ENCODE assay signal across 9 cellular contexts in the genomic region with DNA sequence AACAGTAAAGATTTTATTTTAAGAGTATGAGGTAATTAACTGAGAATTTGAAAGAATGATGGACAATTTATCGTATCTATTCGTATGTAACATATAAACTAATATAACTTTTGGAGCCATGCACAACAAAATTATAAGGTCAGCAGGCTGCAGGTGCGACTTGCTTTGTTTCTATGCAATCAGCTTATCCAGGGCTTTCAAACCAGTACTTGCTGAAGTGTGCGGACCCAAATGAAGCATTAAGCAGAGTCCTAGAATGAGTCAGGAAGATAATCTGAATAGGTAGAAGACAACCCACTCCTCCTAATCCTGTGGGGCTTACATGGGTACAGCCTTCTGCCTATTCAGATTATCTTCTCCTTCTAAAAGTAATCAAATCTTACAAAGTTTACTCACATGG. TPM values are rescaled to one million over a fixed set of nuclear protein-coding genes. Genes with fewer than 3 reads are reported as not detected.
DNase-seq lines count a peak whose midpoint lies in the region; ATAC-seq and TF ChIP-seq lines count a peak whose summit lies in the region.
"Had no signal": no experiment of that assay in that cellular context is flagged by ENCODE, and none has a peak within 500 bp of the region (broad histone marks: within the 10 kb centered on the region; RNA-seq: fewer than 3 reads in every experiment).

No MANE protein-coding gene starts in this region.

- H3K4me1 Mint-ChIP-seq in activated T-cell treated with anti-CD3 and anti-CD28 coated beads, Interleukin-2, amount 50 U/mL, for 24 hours (ENCODE audit: low read depth) = peaks cover 49% of the 10 kb centered on the region
- H3K4me1 Mint-ChIP-seq in stimulated activated memory B cell treated with anti-CD40 and anti-IgM and Interleukin-4, amounts not matched to agents 10 μg/mL and 1 μg/mL and 100 μg/mL, for 72 hours = peaks cover 37% of the 10 kb centered on the region

- H3K27ac ChIP-seq in SU-DHL-6 (ENCODE audit: low read depth, low read length) = peak overlapping the region; percentile 94

- H2AFZ ChIP-seq in SU-DHL-6 (ENCODE audit: low read depth, low read length, severe bottlenecking) = no peak overlapping the region

- H3K27ac Mint-ChIP-seq in activated T-cell treated with anti-CD3 and anti-CD28 coated beads, Interleukin-2, amount 50 U/mL, for 24 hours = peak overlapping the region; percentile 96
- peak overlapping the region; percentile 87 for H3K27ac Mint-ChIP-seq in stimulated activated memory B cell treated with anti-CD40 and anti-IgM and Interleukin-4, amounts not matched to agents 10 μg/mL and 1 μg/mL and 100 μg/mL, for 72 hours

- H3K9me3 Mint-ChIP-seq in activated T-cell treated with anti-CD3 and anti-CD28 coated beads, Interleukin-2, amount 50 U/mL, for 24 hours = no peaks in the 10 kb centered on the region
- no peaks in the 10 kb centered on the region for H3K9me3 Mint-ChIP-seq in stimulated activated memory B cell treated with anti-CD40 and anti-IgM and Interleukin-4, amounts not matched to agents 10 μg/mL and 1 μg/mL and 100 μg/mL, for 72 hours

- peak overlapping the region; percentile 88 for H3K4me3 Mint-ChIP-seq in activated T-cell treated with anti-CD3 and anti-CD28 coated beads, Interleukin-2, amount 50 U/mL, for 24 hours
- H3K4me3 Mint-ChIP-seq in stimulated activated memory B cell treated with anti-CD40 and anti-IgM and Interleukin-4, amounts not matched to agents 10 μg/mL and 1 μg/mL and 100 μg/mL, for 72 hours = no peak overlapping the region

- H4K20me1 ChIP-seq in SU-DHL-6 (ENCODE audit: low read depth, low read length) = peaks cover 7% of the 10 kb centered on the region; the same call in 1 of the 2 replicates

- H3K9me2 ChIP-seq in SU-DHL-6 (replicated peaks; ENCODE audit: insufficient read depth, low read length) = no peaks in the 10 kb centered on the region

- no peaks in the 10 kb centered on the region for H3K9me3 ChIP-seq in SU-DHL-6 (ENCODE audit: insufficient read depth, low read length)

- no peak for DNase-seq in activated T-cell treated with anti-CD3 and anti-CD28 coated beads, Interleukin-2, amount 50 U/mL, for 24 hours
- DNase-seq in activated T-cell treated with anti-CD3 and anti-CD28 coated beads, Interleukin-2, amount 50 U/mL, for 1 hour = no peak
- DNase-seq in epithelial cell of proximal tubule (ENCODE audit: low read depth) (no peak), NCI-H2107 treated with DMSO at 0.1 percent for 48 hours (lab: John Stamatoyannopoulos, UW; ENCODE audit: unreplicated experiment) (no peak)
- no peak for DNase-seq in stimulated activated CD4-positive, alpha-beta T cell treated with anti-CD3 and anti-CD28 coated beads, Interleukin-12 subunit alpha, Interleukin-12 subunit beta, amount 100 ng/mL, for 4 hours
- DNase-seq: retina had no signal

- H3K79me2 ChIP-seq in SU-DHL-6 (ENCODE audit: insufficient read depth, low read length) = peaks cover 66% of the 10 kb centered on the region

- H3K4me2 ChIP-seq in SU-DHL-6 (ENCODE audit: low read depth, low read length, poor library complexity, severe bottlenecking) = peak overlapping the region; percentile 73

- ATAC-seq in stimulated activated memory B cell treated with anti-CD40 and anti-IgM and Interleukin-4, amounts not matched to agents 10 μg/mL and 1 μg/mL and 100 μg/mL, for 72 hours = no peak
- no peak for ATAC-seq in HG02840 (IDR thresholded peaks at IDR 0.05; ENCODE audit: low FRiP score, unreplicated experiment)

- no peaks in the 10 kb centered on the region for H3K27me3 ChIP-seq in SU-DHL-6 (ENCODE audit: low read length)

- peaks cover 9% of the 10 kb centered on the region; the same call in 1 of the 2 replicates for H3F3A ChIP-seq in SU-DHL-6 (ENCODE audit: insufficient read depth)

- peaks cover 32% of the 10 kb centered on the region for H3K36me3 Mint-ChIP-seq in activated T-cell treated with anti-CD3 and anti-CD28 coated beads, Interleukin-2, amount 50 U/mL, for 24 hours (ENCODE audit: low read depth)
- H3K36me3 Mint-ChIP-seq in stimulated activated memory B cell treated with anti-CD40 and anti-IgM and Interleukin-4, amounts not matched to agents 10 μg/mL and 1 μg/mL and 100 μg/mL, for 72 hours = no peaks in the 10 kb centered on the region

- H3K27me3 Mint-ChIP-seq in activated T-cell treated with anti-CD3 and anti-CD28 coated beads, Interleukin-2, amount 50 U/mL, for 24 hours = no peaks in the 10 kb centered on the region
- no peaks in the 10 kb centered on the region for H3K27me3 Mint-ChIP-seq in stimulated activated memory B cell treated with anti-CD40 and anti-IgM and Interleukin-4, amounts not matched to agents 10 μg/mL and 1 μg/mL and 100 μg/mL, for 72 hours

- TF ChIP-seq CTCF in SU-DHL-6 (IDR thresholded peaks at IDR 0.05; ENCODE audit: insufficient read depth, low read length, poor library complexity, severe bottlenecking) = no peak
- TF ChIP-seq CTCF in epithelial cell of proximal tubule (conservative IDR thresholded peaks at IDR 0.05; ENCODE audit: low read depth, low read length) = no peak

- H3K9ac ChIP-seq in SU-DHL-6 (ENCODE audit: low read length) = peak overlapping the region; percentile 100

- H3K4me3 ChIP-seq in SU-DHL-6 (ENCODE audit: insufficient read depth, low read length, poor library complexity, severe bottlenecking) = peak overlapping the region; percentile 99
- peak overlapping the region; percentile 80 for H3K4me3 ChIP-seq in epithelial cell of proximal tubule (ENCODE audit: low read depth, low read length)

- H3K36me3 ChIP-seq in SU-DHL-6 (ENCODE audit: low read length) = no peaks in the 10 kb centered on the region

RNA-seq across cellular contexts. Expression of a gene that starts 2.1 kb away (rescaled TPM):
- total RNA-seq in epithelial cell of proximal tubule = 85.6 and 119 TPM in 2 replicates

RNA-seq across cellular contexts. Expression of a gene that starts 17.3 kb away (rescaled TPM):
- total RNA-seq in epithelial cell of proximal tubule = 42.6 and 65.4 TPM in 2 replicates
